ENCODE assay signal across 25 cellular contexts in genomic region chr9:123380852-123381705, GRCh38. TPM values are rescaled to one million over a fixed set of nuclear protein-coding genes. Genes with fewer than 3 reads are reported as not detected.
"Had no signal": no experiment of that assay in that cellular context is flagged by ENCODE, and none has a peak within 500 bp of the region (broad histone marks: within the 10 kb centered on the region; RNA-seq: fewer than 3 reads in every experiment).

No MANE protein-coding gene starts in this region.

- H3K27ac Mint-ChIP-seq: activated CD4-positive, alpha-beta memory T cell treated with anti-CD3 and anti-CD28 coated beads for 36 hours; activated CD4-positive, alpha-beta T cell treated with anti-CD3 and anti-CD28 coated beads, Interleukin-2, amount 10 ng/mL, durations not matched to agents 7 days and 5 days; activated naive CD4-positive, alpha-beta T cell treated with anti-CD3 and anti-CD28 coated beads for 36 hours; activated naive CD8-positive, alpha-beta T cell; T-cell had no signal

- H3K9me3 Mint-ChIP-seq: activated CD4-positive, alpha-beta memory T cell treated with anti-CD3 and anti-CD28 coated beads for 36 hours; activated CD4-positive, alpha-beta T cell treated with anti-CD3 and anti-CD28 coated beads, Interleukin-2, amount 10 ng/mL, durations not matched to agents 7 days and 5 days; activated naive CD4-positive, alpha-beta T cell treated with anti-CD3 and anti-CD28 coated beads for 36 hours; activated T-cell treated with anti-CD3 and anti-CD28 coated beads, Interleukin-2, amount 50 U/mL, for 4 hours; T-cell had no signal

- H3K27me3 Mint-ChIP-seq: activated naive CD8-positive, alpha-beta T cell had no signal

- H3K27me3 ChIP-seq: Peyer's patch had no signal

- H3K9me3 ChIP-seq: Peyer's patch had no signal

- ATAC-seq: activated T-cell treated with anti-CD3 and anti-CD28 coated beads, Interleukin-2, amount 50 U/mL, for 4 hours; T-cell had no signal

- H3K4me3 ChIP-seq: Peyer's patch, SK-N-MC had no signal

- H3K27ac ChIP-seq: Peyer's patch, RWPE1, SK-N-MC, VCaP had no signal

- H3K4me3 Mint-ChIP-seq: activated CD4-positive, alpha-beta memory T cell treated with anti-CD3 and anti-CD28 coated beads for 36 hours; activated CD4-positive, alpha-beta T cell treated with anti-CD3 and anti-CD28 coated beads, Interleukin-2, amount 10 ng/mL, durations not matched to agents 7 days and 5 days; activated naive CD4-positive, alpha-beta T cell treated with anti-CD3 and anti-CD28 coated beads for 36 hours; activated naive CD8-positive, alpha-beta T cell; activated T-cell treated with anti-CD3 and anti-CD28 coated beads, Interleukin-2, amount 50 U/mL, for 4 hours; T-cell had no signal

- DNase-seq: activated CD4-positive, alpha-beta memory T cell treated with anti-CD3 and anti-CD28 coated beads for 36 hours; activated CD4-positive, alpha-beta T cell treated with anti-CD3 and anti-CD28 coated beads, Interleukin-2, amount 10 ng/mL, durations not matched to agents 7 days and 5 days; activated CD4-positive, CD25-positive, alpha-beta regulatory T cell; activated CD8-positive, alpha-beta memory T cell treated with anti-CD3 and anti-CD28 coated beads for 24 hours; activated effector memory CD4-positive, alpha-beta T cell treated with anti-CD3 and anti-CD28 coated beads, Interleukin-2, amount 50 U/mL, for 16 hours; activated naive CD4-positive, alpha-beta T cell treated with anti-CD3 and anti-CD28 coated beads for 36 hours; activated T-cell treated with anti-CD3 and anti-CD28 coated beads, Interleukin-2, amount 50 U/mL, for 4 hours; amygdala; IMR-90; Kasumi-1; KBM-7; NCI-H1105 treated with DMSO at 0.1 percent for 48 hours; NCI-H1436 treated with DMSO at 0.1 percent for 48 hours; NCI-H187 treated with DMSO at 0.1 percent for 48 hours; NCI-H2081 treated with DMSO at 0.1 percent for 48 hours; NCI-H446; NCI-H524; Peyer's patch; SIG-M5; T-cell; T-helper 2 cell had no signal

- H3K36me3 Mint-ChIP-seq: activated CD4-positive, alpha-beta memory T cell treated with anti-CD3 and anti-CD28 coated beads for 36 hours; activated naive CD8-positive, alpha-beta T cell had no signal

RNA-seq across cellular contexts. Expression of gene CRB2, which starts 25.1 kb away (rescaled TPM):
- total RNA-seq: activated CD4-positive, alpha-beta memory T cell treated with anti-CD3 and anti-CD28 coated beads for 36 hours; activated CD4-positive, alpha-beta T cell treated with anti-CD3 and anti-CD28 coated beads, Interleukin-2, amount 10 ng/mL, durations not matched to agents 7 days and 5 days; activated naive CD4-positive, alpha-beta T cell treated with anti-CD3 and anti-CD28 coated beads for 36 hours; IMR-90 had no signal
- polyA plus RNA-seq: IMR-90 had no signal
